ENCODE assay signal across 9 cellular contexts in genomic region chr2:28407131-28407975, GRCh38. TPM values are rescaled to one million over a fixed set of nuclear protein-coding genes. Genes with fewer than 3 reads are reported as not detected.
A peak's percentile ranks its signal among the peaks of the same experiment; 100 is the strongest.
DNase-seq lines count a peak whose midpoint lies in the region; ATAC-seq and TF ChIP-seq lines count a peak whose summit lies in the region.
"Had no signal": no experiment of that assay in that cellular context is flagged by ENCODE, and none has a peak within 500 bp of the region (broad histone marks: within the 10 kb centered on the region; RNA-seq: fewer than 3 reads in every experiment).

No MANE protein-coding gene starts in this region.

- H3K4me1 ChIP-seq in CD8-positive, alpha-beta memory T cell (ENCODE audit: insufficient read depth, low read length), result peaks cover 86% of the 10 kb centered on the region
- H3K4me1 ChIP-seq in psoas muscle, result peaks cover 41% of the 10 kb centered on the region

- H3K27ac ChIP-seq in CD8-positive, alpha-beta memory T cell (ENCODE audit: low read depth, low read length), result peak overlapping the region; percentile 38
- peak overlapping the region; percentile 56 for H3K27ac ChIP-seq in psoas muscle

- H3K27me3 ChIP-seq in CD8-positive, alpha-beta memory T cell (ENCODE audit: insufficient read depth, low read length, poor library complexity, severe bottlenecking), result no peaks in the 10 kb centered on the region
- H3K27me3 ChIP-seq in psoas muscle (ENCODE audit: insufficient read depth in 3 of 3, low read length in 2 of 3), result no peaks in the 10 kb centered on the region

- H3K36me3 Mint-ChIP-seq in CD8-positive, alpha-beta memory T cell, result peaks cover 2 to 91% (median 3%) of the 10 kb centered on the region in 3 donors
- peaks cover 94% of the 10 kb centered on the region for H3K36me3 Mint-ChIP-seq in activated CD8-positive, alpha-beta T cell treated with anti-CD3 and anti-CD28 coated beads for 36 hours (ENCODE audit: low read depth)

- H3K4me1 Mint-ChIP-seq in CD8-positive, alpha-beta memory T cell, result peaks cover 72 to 85% (median 73%) of the 10 kb centered on the region in 3 donors
- H3K4me1 Mint-ChIP-seq in activated CD8-positive, alpha-beta T cell treated with anti-CD3 and anti-CD28 coated beads for 36 hours (ENCODE audit: low read depth), result peaks cover 94% of the 10 kb centered on the region

- peaks cover 0 to 3% of the 10 kb centered on the region in 2 donors for H3K27me3 Mint-ChIP-seq in CD8-positive, alpha-beta memory T cell
- no peaks in the 10 kb centered on the region for H3K27me3 Mint-ChIP-seq in activated CD8-positive, alpha-beta T cell treated with anti-CD3 and anti-CD28 coated beads for 36 hours

- H3K9me3 Mint-ChIP-seq in CD8-positive, alpha-beta memory T cell, result peaks cover 0 to 2% (median 0%) of the 10 kb centered on the region in 5 donors
- H3K9me3 Mint-ChIP-seq in activated CD8-positive, alpha-beta T cell treated with anti-CD3 and anti-CD28 coated beads for 36 hours, result no peaks in the 10 kb centered on the region

- ATAC-seq in activated CD8-positive, alpha-beta T cell treated with anti-CD3 and anti-CD28 coated beads for 36 hours, result no peak
- ATAC-seq in Right ventricle myocardium superior (ENCODE audit: poor library complexity), result peak; percentile 13
- no peak for ATAC-seq in psoas muscle

- H3K9me3 ChIP-seq in CD8-positive, alpha-beta memory T cell (ENCODE audit: low read length), result no peaks in the 10 kb centered on the region
- no peaks in the 10 kb centered on the region for H3K9me3 ChIP-seq in psoas muscle

- no peak for DNase-seq in CD8-positive, alpha-beta memory T cell
- DNase-seq in activated CD8-positive, alpha-beta T cell treated with anti-CD3 and anti-CD28 coated beads for 36 hours, result no peak
- DNase-seq in Right ventricle myocardium superior (peak; percentile 46), psoas muscle (peak in 1 of 2 donors; percentile 54), NCI-H524 (lab: John Stamatoyannopoulos, UW) (no peak), GOT3 (lab: John Stamatoyannopoulos, UW) (no peak), SIG-M5 (lab: John Stamatoyannopoulos, UW) (no peak), retina (no peak)
- DNase-seq: DMS153 had no signal

- H3K36me3 ChIP-seq in CD8-positive, alpha-beta memory T cell (ENCODE audit: insufficient read depth, low read length), result peaks cover 15% of the 10 kb centered on the region
- peaks cover 29 to 100% of the 10 kb centered on the region in 2 donors for H3K36me3 ChIP-seq in psoas muscle (ENCODE audit: insufficient read depth in 1 of 2, low read depth in 1 of 2)

- no peak for TF ChIP-seq CTCF in activated CD8-positive, alpha-beta T cell treated with anti-CD3 and anti-CD28 coated beads for 36 hours (IDR thresholded peaks at IDR 0.05)
- no peak for TF ChIP-seq CTCF in psoas muscle (IDR thresholded peaks at IDR 0.05)

- POLR2A ChIA-PET in CD8-positive, alpha-beta memory T cell (lab: Charles Lee), result interaction anchor here (1.3 to 1.7 kb wide), 2 partner anchors 10 to 15 kb away, joined by 3 to 11 read pairs; partner anchors contain the start of gene FOSL2
- POLR2A ChIA-PET in activated CD8-positive, alpha-beta T cell treated with anti-CD3 and anti-CD28 coated beads for 36 hours (lab: Charles Lee), result interaction anchor here (0.9 to 1.9 kb wide), 8 partner anchors 12 to 48 kb away, joined by 3 to 11 read pairs (median 4); partner anchors contain the start of gene FOSL2

- CTCF ChIA-PET in CD8-positive, alpha-beta memory T cell (lab: Charles Lee), result interaction anchor here (1.0 to 2.7 kb wide), 3 partner anchors 14 to 24 kb away, joined by 3 to 9 read pairs (median 4); partner anchors contain the start of gene FOSL2
- CTCF ChIA-PET in activated CD8-positive, alpha-beta T cell treated with anti-CD3 and anti-CD28 coated beads for 36 hours (lab: Charles Lee), result interaction anchor here (1.0 to 1.8 kb wide), 6 partner anchors 16 to 684 kb away, joined by 3 to 6 read pairs (median 4); no protein-coding TSS in a partner anchor

- intact Hi-C loops in activated CD8-positive, alpha-beta T cell treated with anti-CD3 and anti-CD28 coated beads for 36 hours (cut with micrococcal nuclease), result loop anchor here (5.0 kb wide), 1 partner anchor 40 kb away; no protein-coding TSS in a partner anchor
- intact Hi-C loops in Right ventricle myocardium superior (cut with DNase I) (no loop called here), psoas muscle (cut with DNase I) (no loop called here)

- H3K27ac Mint-ChIP-seq in CD8-positive, alpha-beta memory T cell, result peak overlapping the region; percentile 85 to 100 (median 99)
- peak overlapping the region; percentile 97 for H3K27ac Mint-ChIP-seq in activated CD8-positive, alpha-beta T cell treated with anti-CD3 and anti-CD28 coated beads for 36 hours

- H3K4me3 Mint-ChIP-seq in CD8-positive, alpha-beta memory T cell, result peak overlapping the region; percentile 57 to 83 (median 76)
- H3K4me3 Mint-ChIP-seq in activated CD8-positive, alpha-beta T cell treated with anti-CD3 and anti-CD28 coated beads for 36 hours, result no peak overlapping the region

- no peak overlapping the region for H3K4me3 ChIP-seq in CD8-positive, alpha-beta memory T cell (ENCODE audit: low read length)
- H3K4me3 ChIP-seq in psoas muscle, result no peak overlapping the region

- WGBS in psoas muscle, 3 donors, result 78 to 87% (median 81%) methylated on average over 8 of the region's 8 CpGs

RNA-seq across cellular contexts. Expression of gene FOSL2, which starts 14.7 kb away (rescaled TPM):
- total RNA-seq in CD8-positive, alpha-beta memory T cell, result 10 to 100 TPM; 46.2 to 47.3 TPM
- polyA plus RNA-seq in CD8-positive, alpha-beta memory T cell, result 14.1 TPM
- 100 to 1,000 TPM; 114 to 119 TPM for total RNA-seq in activated CD8-positive, alpha-beta T cell treated with anti-CD3 and anti-CD28 coated beads for 36 hours
- total RNA-seq in Right ventricle myocardium superior (45.7 TPM), psoas muscle (100 to 1,000 TPM in 3 of 4 donors, 10 to 100 TPM in 1; 52.2 to 278 (median 192) TPM)
- polyA plus RNA-seq in psoas muscle, result 10 to 100 TPM; 20.1 to 74.7 (median 72.1) TPM
